In genomic region chr11:25484225-25484624, GRCh38 we compare ENCODE assay signal across 20 cellular contexts.
DNase-seq lines count a peak whose midpoint lies in the region; ATAC-seq and TF ChIP-seq lines count a peak whose summit lies in the region.
"Had no signal": no experiment of that assay in that cellular context is flagged by ENCODE, and none has a peak within 500 bp of the region (broad histone marks: within the 10 kb centered on the region; RNA-seq: fewer than 3 reads in every experiment).

No MANE protein-coding gene starts in this region.

- no peak overlapping the region for H3K4me2 ChIP-seq in mesendoderm (ENCODE audit: low read length)

- H4K8ac ChIP-seq in mesendoderm (ENCODE audit: low read depth, low read length): no peak overlapping the region

- H3K4me1 ChIP-seq in endodermal cell (ENCODE audit: control insufficient read depth, insufficient read depth, low read length) (peaks cover 3% of the 10 kb centered on the region), mesendoderm (ENCODE audit: control insufficient read depth, low read depth, low read length) (peaks cover 4% of the 10 kb centered on the region)
- H3K4me1 ChIP-seq in CD4-positive, alpha-beta memory T cell (ENCODE audit: insufficient read depth, low read length): no peaks in the 10 kb centered on the region
- H3K4me1 ChIP-seq: Caco-2 had no signal

- no peak overlapping the region for H2AK5ac ChIP-seq in mesendoderm (ENCODE audit: low read length)

- no peaks in the 10 kb centered on the region for H3K9me3 ChIP-seq in endodermal cell (ENCODE audit: control insufficient read depth, low read length)
- no peaks in the 10 kb centered on the region for H3K9me3 ChIP-seq in CD4-positive, alpha-beta memory T cell (ENCODE audit: control insufficient read depth in 1 of 2, low read length in 2 of 2)
- H3K9me3 ChIP-seq: BLaER1 treated with 17β-estradiol and CSF1 and Interleukin-3, amounts not matched to agents 10 nM and 100 nM; Caco-2 had no signal

- no peak overlapping the region for H3K4ac ChIP-seq in mesendoderm (ENCODE audit: low read depth, low read length)

- no peaks in the 10 kb centered on the region for H3K27me3 Mint-ChIP-seq in endodermal cell (ENCODE audit: insufficient read depth)
- no peaks in the 10 kb centered on the region for H3K27me3 Mint-ChIP-seq in CD4-positive, alpha-beta memory T cell
- H3K27me3 Mint-ChIP-seq: B cell; CD8-positive, alpha-beta memory T cell; IgD-negative memory B cell had no signal

- no peaks in the 10 kb centered on the region for H3K9me3 Mint-ChIP-seq in endodermal cell
- H3K9me3 Mint-ChIP-seq in CD4-positive, alpha-beta memory T cell: peaks cover 0 to 9% (median 5%) of the 10 kb centered on the region in 8 donors

- H3K4me1 Mint-ChIP-seq in endodermal cell: peaks cover 15% of the 10 kb centered on the region
- no peaks in the 10 kb centered on the region for H3K4me1 Mint-ChIP-seq in CD4-positive, alpha-beta memory T cell
- H3K4me1 Mint-ChIP-seq: B cell; CD8-positive, alpha-beta memory T cell; IgD-negative memory B cell had no signal

- H3K27ac ChIP-seq in endodermal cell (ENCODE audit: low read depth, low read length): no peak overlapping the region
- H3K27ac ChIP-seq in mesendoderm (ENCODE audit: low read depth, low read length): no peak overlapping the region
- H3K27ac ChIP-seq in CD4-positive, alpha-beta memory T cell (ENCODE audit: low read depth, low read length): no peak overlapping the region

- H3K4me3 ChIP-seq in endodermal cell (ENCODE audit: low read length) (no peak overlapping the region), mesendoderm (ENCODE audit: low read length) (no peak overlapping the region)
- no peak overlapping the region for H3K4me3 ChIP-seq in CD4-positive, alpha-beta memory T cell (ENCODE audit: low read length in 2 of 2)
- H3K4me3 ChIP-seq: BLaER1 treated with 17β-estradiol and CSF1 and Interleukin-3, amounts not matched to agents 10 nM and 100 nM had no signal

- TF ChIP-seq CTCF in endodermal cell (conservative IDR thresholded peaks at IDR 0.05): no peak

- DNase-seq in Right ventricle myocardium superior: no peak
- DNase-seq in cardiac septum (ENCODE audit: low spot score): no peak
- DNase-seq in endodermal cell: no peak
- DNase-seq in mesendoderm: no peak
- DNase-seq in CD4-positive, alpha-beta memory T cell: no peak
- DNase-seq in glomerular visceral epithelial cell (ENCODE audit: extremely low spot score): no peak
- DNase-seq in COLO829 (ENCODE audit: low spot score): no peak
- DNase-seq: 8988T; Caco-2; CD8-positive, alpha-beta memory T cell; DMS79 treated with DMSO at 0.1 percent for 48 hours; GF-D8; GOT3; H7; HFFc6 had no signal

- no peaks in the 10 kb centered on the region for H3K36me3 Mint-ChIP-seq in endodermal cell (ENCODE audit: low read depth)
- H3K36me3 Mint-ChIP-seq in CD4-positive, alpha-beta memory T cell: no peaks in the 10 kb centered on the region
- H3K36me3 Mint-ChIP-seq: CD8-positive, alpha-beta memory T cell; IgD-negative memory B cell had no signal

- CTCF ChIA-PET in CD4-positive, alpha-beta memory T cell (lab: Charles Lee; ENCODE audit: partially characterized antibody): interaction anchor here (1.0 kb wide), 1 partner anchor 9 kb away, joined by 3 read pairs; no protein-coding TSS in a partner anchor

- H3K23ac ChIP-seq in mesendoderm (ENCODE audit: low read length): no peak overlapping the region

- H3K36me3 ChIP-seq in endodermal cell (ENCODE audit: control insufficient read depth, insufficient read depth, low read length) (no peaks in the 10 kb centered on the region), mesendoderm (ENCODE audit: control insufficient read depth, insufficient read depth, low read length) (no peaks in the 10 kb centered on the region)
- no peaks in the 10 kb centered on the region for H3K36me3 ChIP-seq in CD4-positive, alpha-beta memory T cell (ENCODE audit: insufficient read depth, low read length)
- H3K36me3 ChIP-seq: BLaER1 treated with 17β-estradiol and CSF1 and Interleukin-3, amounts not matched to agents 10 nM and 100 nM had no signal

- H3K79me1 ChIP-seq in mesendoderm (ENCODE audit: low read length): no peaks in the 10 kb centered on the region

- peak overlapping the region; percentile 44 for H3K27ac Mint-ChIP-seq in endodermal cell
- H3K27ac Mint-ChIP-seq in CD4-positive, alpha-beta memory T cell: peak overlapping the region in 1 of 7 donors; percentile 35
- H3K27ac Mint-ChIP-seq: B cell; CD8-positive, alpha-beta memory T cell; HFFc6; IgD-negative memory B cell had no signal

- H2BK5ac ChIP-seq in mesendoderm (ENCODE audit: low read length): peak overlapping the region; percentile 44

- H3K79me2 ChIP-seq in mesendoderm (ENCODE audit: control insufficient read depth, insufficient read depth, low read length): no peaks in the 10 kb centered on the region

- H3K56ac ChIP-seq in mesendoderm (ENCODE audit: low read length): no peak overlapping the region

- H3K4me3 Mint-ChIP-seq in endodermal cell: no peak overlapping the region
- no peak overlapping the region for H3K4me3 Mint-ChIP-seq in CD4-positive, alpha-beta memory T cell
- H3K4me3 Mint-ChIP-seq: B cell; CD8-positive, alpha-beta memory T cell; HFFc6; IgD-negative memory B cell had no signal

- no peaks in the 10 kb centered on the region for H3K27me3 ChIP-seq in endodermal cell (ENCODE audit: control insufficient read depth, insufficient read depth, low read length, poor library complexity, severe bottlenecking)
- H3K27me3 ChIP-seq in mesendoderm (ENCODE audit: insufficient read depth, low read length, poor library complexity): no peaks in the 10 kb centered on the region
- H3K27me3 ChIP-seq in CD4-positive, alpha-beta memory T cell (ENCODE audit: insufficient read depth, low read length): no peaks in the 10 kb centered on the region
- H3K27me3 ChIP-seq: BLaER1 treated with 17β-estradiol and CSF1 and Interleukin-3, amounts not matched to agents 10 nM and 100 nM had no signal

- 89 to 100% methylated on average over 1 to 3 of the region's 3 CpGs for whole genome bisulfite sequencing in endodermal cell (ENCODE audit: insufficient coverage in 1 of 2, insufficient read length in 1 of 2), 2 experiments
- WGBS in mesendoderm (ENCODE audit: extremely low coverage, insufficient coverage, low lambda C conversion rate): no CpG with 5 or more reads among the region's 3 CpGs

- intact Hi-C loops in Right ventricle myocardium superior (cut with DNase I): no loop called here
- intact Hi-C loops in cardiac septum (cut with DNase I): no loop called here
- intact Hi-C loops in CD4-positive, alpha-beta memory T cell (cut with micrococcal nuclease): no loop called here

- no peak overlapping the region for H4K5ac ChIP-seq in mesendoderm (ENCODE audit: low read length)

- H3K18ac ChIP-seq in mesendoderm (ENCODE audit: low read length): peak overlapping the region; percentile 83

- H3K9ac ChIP-seq in endodermal cell (ENCODE audit: extremely low read depth, low read length, poor library complexity, severe bottlenecking) (no peak overlapping the region), mesendoderm (ENCODE audit: low read length) (no peak overlapping the region)

- peak; percentile 57 for ATAC-seq in Right ventricle myocardium superior (ENCODE audit: poor library complexity)
- ATAC-seq: HCT116, HepG2 had no signal

- POLR2A ChIA-PET in CD4-positive, alpha-beta memory T cell (lab: Charles Lee; ENCODE audit: partially characterized antibody): no interaction called here

- H2BK120ac ChIP-seq in mesendoderm (ENCODE audit: low read depth, low read length): no peak overlapping the region

- no peak overlapping the region for H2BK15ac ChIP-seq in mesendoderm (replicated peaks; ENCODE audit: low read depth)
